ENCODE assay signal across 17 cellular contexts in the genomic region with DNA sequence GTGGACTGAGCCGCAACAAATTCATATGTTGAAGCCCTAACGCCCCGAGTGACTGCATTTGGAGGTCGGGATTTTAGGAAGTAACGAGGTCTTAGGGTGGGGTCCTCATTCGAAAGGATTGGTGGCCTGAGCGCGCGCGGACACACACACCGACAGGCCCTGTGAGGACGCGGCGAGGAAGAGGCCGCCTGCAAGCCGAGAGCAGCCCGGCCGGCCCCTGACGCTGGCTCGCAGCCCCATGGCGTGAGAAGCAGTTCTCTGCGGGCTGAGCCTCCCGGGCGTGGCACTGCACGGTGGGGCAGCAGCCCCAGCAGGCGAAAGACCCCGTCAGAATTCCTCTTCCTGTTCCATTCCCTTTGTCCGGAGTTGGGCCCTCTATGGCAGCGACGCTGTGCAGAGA.
"Had no signal": no experiment of that assay in that cellular context is flagged by ENCODE, and none has a peak within 500 bp of the region (broad histone marks: within the 10 kb centered on the region; RNA-seq: fewer than 3 reads in every experiment).

No MANE protein-coding gene starts in this region.

- H3K4me3 ChIP-seq: smooth muscle cell, testis had no signal

- H3K9me3 ChIP-seq: testis had no signal

- H3K27ac ChIP-seq: foreskin keratinocyte, testis, WERI-Rb-1 had no signal

- ATAC-seq: foreskin keratinocyte; sciatic nerve; stimulated activated memory B cell treated with anti-CD40 and anti-IgM and Interleukin-4, amounts not matched to agents 10 μg/mL and 1 μg/mL and 100 μg/mL, for 72 hours had no signal

- H3K27me3 ChIP-seq: foreskin keratinocyte, testis had no signal

- H3K4me1 ChIP-seq: foreskin keratinocyte, testis had no signal

- H3K4me2 ChIP-seq: smooth muscle cell had no signal

- DNase-seq: activated CD4-positive, alpha-beta T cell treated with anti-CD3 and anti-CD28 coated beads, Interleukin-2, amount 50 U/mL, for 1 hour; activated CD4-positive, CD25-positive, alpha-beta regulatory T cell treated with anti-CD3 and anti-CD28 coated beads, Interleukin-2, amount 50 U/mL, for 72 hours; activated naive CD4-positive, alpha-beta T cell treated with anti-CD3 and anti-CD28 coated beads for 36 hours; activated naive CD8-positive, alpha-beta T cell treated with anti-CD3 and anti-CD28 coated beads, Interleukin-2, amount 10 ng/mL, durations not matched to agents 7 days and 5 days; activated T-cell treated with anti-CD3 and anti-CD28 coated beads, Interleukin-2, amount 50 U/mL, for 48 hours; amniotic stem cell; cerebellar nuclear complex; effector CD8-positive, alpha-beta T cell; foreskin keratinocyte; nucleus accumbens; stimulated activated CD4-positive, alpha-beta T cell treated with anti-CD3 and anti-CD28 coated beads, Interleukin-15, amount 100 ng/mL, for 24 hours; T-helper 1 cell; testis; WERI-Rb-1 had no signal

- H3K36me3 ChIP-seq: WERI-Rb-1 had no signal
